In the genomic region with DNA sequence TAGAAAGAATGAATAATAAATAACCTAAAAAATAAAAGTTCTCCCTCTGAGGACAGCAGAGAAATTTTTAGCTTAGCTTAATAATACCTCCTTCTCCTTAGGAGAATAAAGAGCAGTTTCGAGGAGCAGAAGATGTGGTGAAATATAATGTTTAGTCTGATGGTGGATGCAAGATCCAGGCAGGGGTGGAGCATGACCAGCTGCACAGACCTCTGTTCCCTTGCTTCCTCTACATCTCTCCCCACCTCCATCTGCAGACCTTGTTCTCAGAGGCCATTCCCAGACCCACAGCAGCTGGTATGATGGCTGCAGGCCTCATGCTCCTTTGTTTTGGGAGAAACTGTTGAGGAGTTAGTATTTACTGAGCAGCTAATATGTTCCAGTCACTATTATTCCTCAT, we compare ENCODE assay signal across 9 cellular contexts. TPM values are rescaled to one million over a fixed set of nuclear protein-coding genes. Genes with fewer than 3 reads are reported as not detected.
A peak's percentile ranks its signal among the peaks of the same experiment; 100 is the strongest.
DNase-seq lines count a peak whose midpoint lies in the region; TF ChIP-seq lines count a peak whose summit lies in the region.
"Had no signal": no experiment of that assay in that cellular context is flagged by ENCODE, and none has a peak within 500 bp of the region (broad histone marks: within the 10 kb centered on the region; RNA-seq: fewer than 3 reads in every experiment).

No MANE protein-coding gene starts in this region.

- H3K27ac Mint-ChIP-seq in HFFc6, result no peak overlapping the region
- peak overlapping the region; percentile 67 for H3K27ac Mint-ChIP-seq in activated CD4-positive, alpha-beta memory T cell treated with anti-CD3 and anti-CD28 coated beads for 36 hours

- no peak overlapping the region for H3K23ac ChIP-seq in neuronal stem cell (ENCODE audit: low read depth, low read length, poor library complexity)

- H3K27me3 ChIP-seq in neuronal stem cell (ENCODE audit: control insufficient read depth in 3 of 3, insufficient read depth in 3 of 3, low read depth in 1 of 3, low read length in 3 of 3), result no peaks in the 10 kb centered on the region
- H3K27me3 ChIP-seq: stomach had no signal

- H2AK5ac ChIP-seq in neuronal stem cell (ENCODE audit: low read depth, low read length), result no peak overlapping the region

- H3K27me3 Mint-ChIP-seq in HFFc6 (ENCODE audit: insufficient read depth), result no peaks in the 10 kb centered on the region
- no peaks in the 10 kb centered on the region for H3K27me3 Mint-ChIP-seq in activated CD4-positive, alpha-beta memory T cell treated with anti-CD3 and anti-CD28 coated beads for 36 hours

- POLR2A ChIA-PET in activated CD4-positive, alpha-beta memory T cell treated with anti-CD3 and anti-CD28 coated beads for 36 hours (lab: Charles Lee), result no interaction called here

- H3K36me3 Mint-ChIP-seq in HFFc6 (ENCODE audit: low read depth), result no peaks in the 10 kb centered on the region; the same call in 1 of the 2 replicates
- H3K36me3 Mint-ChIP-seq in activated CD4-positive, alpha-beta memory T cell treated with anti-CD3 and anti-CD28 coated beads for 36 hours, result peaks cover 20% of the 10 kb centered on the region

- H3K4me3 Mint-ChIP-seq in HFFc6, result 0 out of 2 replicates have a peak overlapping the region, but pooled peaks have one; percentile 52
- H3K4me3 Mint-ChIP-seq in activated CD4-positive, alpha-beta memory T cell treated with anti-CD3 and anti-CD28 coated beads for 36 hours, result peak overlapping the region; percentile 76

- no peaks in the 10 kb centered on the region for H3K79me1 ChIP-seq in neuronal stem cell (ENCODE audit: low read depth, low read length)

- H3K4me2 ChIP-seq in neuronal stem cell (ENCODE audit: insufficient read depth, low read length, poor library complexity, severe bottlenecking), result no peak overlapping the region

- intact Hi-C loops in activated CD4-positive, alpha-beta memory T cell treated with anti-CD3 and anti-CD28 coated beads for 36 hours (cut with micrococcal nuclease), result loop anchor here (5.0 kb wide), 1 partner anchor 76 kb away; the partner anchor contains the start of gene BTN3A3

- H3K4me1 Mint-ChIP-seq in HFFc6 (ENCODE audit: low read depth), result peaks cover 21% of the 10 kb centered on the region
- H3K4me1 Mint-ChIP-seq in activated CD4-positive, alpha-beta memory T cell treated with anti-CD3 and anti-CD28 coated beads for 36 hours (ENCODE audit: low read depth), result peaks cover 59% of the 10 kb centered on the region

- no peak for TF ChIP-seq CTCF in HFFc6 (IDR thresholded peaks at IDR 0.05)

- no peak overlapping the region for H3K4ac ChIP-seq in neuronal stem cell (ENCODE audit: low read length)

- peak overlapping the region; percentile 4 for H2AFZ ChIP-seq in neuronal stem cell (ENCODE audit: low read length)

- no peak overlapping the region for H4K91ac ChIP-seq in neuronal stem cell (ENCODE audit: low read depth, low read length, poor library complexity)

- peaks cover 0 to 3% of the 10 kb centered on the region in 2 donors for H3K4me1 ChIP-seq in neuronal stem cell (ENCODE audit: control insufficient read depth in 2 of 2, insufficient read depth in 1 of 2, low read depth in 1 of 2, low read length in 2 of 2)

- no peak overlapping the region for H2BK5ac ChIP-seq in neuronal stem cell (ENCODE audit: low read length)

- no peak overlapping the region for H3K27ac ChIP-seq in neuronal stem cell (replicated peaks; ENCODE audit: low read length)

- H4K8ac ChIP-seq in neuronal stem cell (ENCODE audit: low read depth, low read length), result no peak overlapping the region

- CTCF ChIA-PET in activated CD4-positive, alpha-beta memory T cell treated with anti-CD3 and anti-CD28 coated beads for 36 hours (lab: Charles Lee), result interaction anchor here (1.6 kb wide), 1 partner anchor 229 kb away, joined by 3 read pairs; no protein-coding TSS in a partner anchor

- H3K14ac ChIP-seq in neuronal stem cell (ENCODE audit: low read length), result no peak overlapping the region

- WGBS in neuronal stem cell (ENCODE audit: extremely low coverage in 2 of 2, insufficient read length in 2 of 2, insufficient replicate concordance in 1 of 2), 2 donors, result no CpG with 5 or more reads among the region's 1 CpG

- H2BK15ac ChIP-seq in neuronal stem cell (ENCODE audit: low read length), result no peak overlapping the region

- no peak overlapping the region for H2BK12ac ChIP-seq in neuronal stem cell (ENCODE audit: low read length)

- DNase-seq in NCI-H510A treated with DMSO at 0.1 percent for 48 hours (lab: John Stamatoyannopoulos, UW), result peak; percentile 7
- no peak for DNase-seq in NCI-H510A (lab: John Stamatoyannopoulos, UW)
- no peak for DNase-seq in HFFc6
- no peak for DNase-seq in activated CD4-positive, alpha-beta memory T cell treated with anti-CD3 and anti-CD28 coated beads for 36 hours
- no peak for DNase-seq in neuronal stem cell (ENCODE audit: low spot score)
- DNase-seq in epidermal melanocyte (ENCODE audit: insufficient read length, low spot score), result no peak
- no peak for DNase-seq in COR-L47 (lab: John Stamatoyannopoulos, UW)
- DNase-seq in effector CD4-positive, alpha-beta T cell, result no peak
- DNase-seq: stomach had no signal

- no peak overlapping the region for H3K4me3 ChIP-seq in neuronal stem cell (ENCODE audit: low read length in 2 of 2)

- H2BK120ac ChIP-seq in neuronal stem cell (ENCODE audit: low read depth, low read length), result no peak overlapping the region

- no peak overlapping the region for H3K18ac ChIP-seq in neuronal stem cell (ENCODE audit: low read length)

- H3K9ac ChIP-seq in neuronal stem cell (ENCODE audit: low read depth, low read length, poor library complexity), result no peak overlapping the region

- no peaks in the 10 kb centered on the region for H3K9me3 Mint-ChIP-seq in HFFc6
- no peaks in the 10 kb centered on the region for H3K9me3 Mint-ChIP-seq in activated CD4-positive, alpha-beta memory T cell treated with anti-CD3 and anti-CD28 coated beads for 36 hours

- H3K9me3 ChIP-seq in neuronal stem cell (replicated peaks in 1 of 2; ENCODE audit: control insufficient read depth in 2 of 2, insufficient read depth in 1 of 2, low read depth in 1 of 2, low read length in 2 of 2), result no peaks in the 10 kb centered on the region
- H3K9me3 ChIP-seq: stomach had no signal

- H3K36me3 ChIP-seq in neuronal stem cell (replicated peaks in 1 of 2; ENCODE audit: control insufficient read depth in 2 of 2, insufficient read depth in 2 of 2, low read length in 2 of 2), result no peaks in the 10 kb centered on the region

RNA-seq across cellular contexts. Expression of gene BTN3A2, which starts 1.5 kb away (rescaled TPM):
- total RNA-seq in HFFc6 (2021; fragmentation: NEBNext Ultra II Directional; extraction: Animal tissue kit (Norgen Biotek cat#: 25700)), result 10 to 100 TPM; 16.4 to 27.5 (median 24.9) TPM
- 10 to 100 TPM; 59.5 to 64.8 TPM for total RNA-seq in activated CD4-positive, alpha-beta memory T cell treated with anti-CD3 and anti-CD28 coated beads for 36 hours
- polyA plus RNA-seq in neuronal stem cell (2013, experiment 1 of 2), result 6.5 TPM
- polyA plus RNA-seq in neuronal stem cell (2013, experiment 2 of 2), result 6.4 TPM

RNA-seq across cellular contexts. Expression of gene BTN2A2, which starts 16.4 kb away (rescaled TPM):
- 10 to 100 TPM in 4 of 6 experiments, 1 to 10 TPM in 2; 9.1 to 11.9 (median 10.5) TPM for total RNA-seq in HFFc6 (2021; fragmentation: NEBNext Ultra II Directional; extraction: Animal tissue kit (Norgen Biotek cat#: 25700))
- total RNA-seq in activated CD4-positive, alpha-beta memory T cell treated with anti-CD3 and anti-CD28 coated beads for 36 hours, result 10 to 100 TPM; 22.3 to 25.8 TPM
- polyA plus RNA-seq in neuronal stem cell (2013, experiment 1 of 2), result 24.0 TPM
- polyA plus RNA-seq in neuronal stem cell (2013, experiment 2 of 2), result 24.9 TPM

RNA-seq across cellular contexts. Expression of gene BTN3A1, which starts 35.6 kb away (rescaled TPM):
- total RNA-seq in HFFc6 (2021; fragmentation: NEBNext Ultra II Directional; extraction: Animal tissue kit (Norgen Biotek cat#: 25700)), result 10 to 100 TPM; 10.3 to 16.2 (median 13.8) TPM
- 10 to 100 TPM; 36.5 to 39.0 TPM for total RNA-seq in activated CD4-positive, alpha-beta memory T cell treated with anti-CD3 and anti-CD28 coated beads for 36 hours
- 6.4 TPM for polyA plus RNA-seq in neuronal stem cell (2013, experiment 1 of 2)
- 6.2 TPM for polyA plus RNA-seq in neuronal stem cell (2013, experiment 2 of 2)
